ENCODE assay signal across 34 cellular contexts in genomic region chr2:106061971-106062370, GRCh38.
"Had no signal": no experiment of that assay in that cellular context is flagged by ENCODE, and none has a peak within 500 bp of the region (broad histone marks: within the 10 kb centered on the region; RNA-seq: fewer than 3 reads in every experiment).

No MANE protein-coding gene starts in this region.

- ATAC-seq: activated CD8-positive, alpha-beta memory T cell treated with anti-CD3 and anti-CD28 coated beads, Interleukin-2, amount 10 ng/mL, durations not matched to agents 7 days and 5 days; activated CD8-positive, alpha-beta T cell treated with anti-CD3 and anti-CD28 coated beads for 36 hours; activated naive CD4-positive, alpha-beta T cell treated with anti-CD3 and anti-CD28 coated beads, Interleukin-2, amount 50 U/mL, for 72 hours; activated T-cell treated with anti-CD3 and anti-CD28 coated beads, Interleukin-2, amount 50 U/mL, for 4 hours; activated T-cell treated with anti-CD3 and anti-CD28 coated beads, Interleukin-2, amount 50 U/mL, for 72 hours; activated T-helper 17 cell treated with anti-CD3 and anti-CD28 coated beads, Interleukin-2, amount 50 U/mL, for 72 hours; body of pancreas had no signal

- H3K27me3 Mint-ChIP-seq: activated naive CD8-positive, alpha-beta T cell treated with anti-CD3 and anti-CD28 coated beads for 36 hours had no signal

- H3K27ac ChIP-seq: adrenal gland, body of pancreas, brain microvascular endothelial cell, breast epithelium, VCaP had no signal

- H3K4me1 ChIP-seq: breast epithelium had no signal

- H3K36me3 ChIP-seq: adrenal gland, brain microvascular endothelial cell, breast epithelium had no signal

- H3K9me3 ChIP-seq: adrenal gland, body of pancreas, breast epithelium had no signal

- H3K4me3 Mint-ChIP-seq: activated B cell treated with CpG ODN at 0.5 μM for 24 hours; activated CD4-positive, alpha-beta memory T cell treated with anti-CD3 and anti-CD28 coated beads for 36 hours; activated CD4-positive, alpha-beta T cell treated with anti-CD3 and anti-CD28 coated beads, Interleukin-2, amount 10 ng/mL, durations not matched to agents 24 days and 14 days; activated CD8-positive, alpha-beta memory T cell treated with anti-CD3 and anti-CD28 coated beads, Interleukin-2, amount 10 ng/mL, durations not matched to agents 7 days and 5 days; activated CD8-positive, alpha-beta T cell treated with anti-CD3 and anti-CD28 coated beads for 36 hours; activated naive CD4-positive, alpha-beta T cell treated with anti-CD3 and anti-CD28 coated beads for 36 hours; activated naive CD8-positive, alpha-beta T cell treated with anti-CD3 and anti-CD28 coated beads for 36 hours; activated T-cell treated with anti-CD3 and anti-CD28 coated beads, Interleukin-2, amount 50 U/mL, for 4 hours; activated T-cell treated with anti-CD3 and anti-CD28 coated beads, Interleukin-2, amount 50 U/mL, for 72 hours; activated T-helper 1 cell treated with anti-CD3 and anti-CD28 coated beads, Interleukin-12 subunit alpha, Interleukin-12 subunit beta, Interleukin-2, Interleukin-4 antibody, amounts not matched to agents 30 ng/mL and 10 ng/mL and 1 ng/mL, durations not matched to agents 14 hours and 24 hours and 36 hours; activated T-helper 17 cell treated with anti-CD3 and anti-CD28 coated beads, Interleukin-2, amount 50 U/mL, for 72 hours; T-helper 1 cell treated with Interleukin-12 subunit alpha and Interleukin-12 subunit beta and Interleukin-4 antibody, amounts not matched to agents 30 μg/mL and 1 μg/mL, for 36 hours; T-helper 2 cell treated with Interferon-gamma antibody and Interleukin-4, amounts not matched to agents 5 μg/mL and 100 μg/mL, for 36 hours had no signal

- H3K4me3 ChIP-seq: adrenal gland, body of pancreas, breast epithelium had no signal

- H3K27ac Mint-ChIP-seq: activated B cell treated with CpG ODN at 0.5 μM for 24 hours; activated CD4-positive, alpha-beta memory T cell treated with anti-CD3 and anti-CD28 coated beads for 36 hours; activated CD4-positive, alpha-beta T cell treated with anti-CD3 and anti-CD28 coated beads, Interleukin-2, amount 10 ng/mL, durations not matched to agents 24 days and 14 days; activated CD8-positive, alpha-beta memory T cell treated with anti-CD3 and anti-CD28 coated beads, Interleukin-2, amount 10 ng/mL, durations not matched to agents 7 days and 5 days; activated CD8-positive, alpha-beta T cell treated with anti-CD3 and anti-CD28 coated beads for 36 hours; activated naive CD4-positive, alpha-beta T cell treated with anti-CD3 and anti-CD28 coated beads for 36 hours; activated naive CD4-positive, alpha-beta T cell treated with anti-CD3 and anti-CD28 coated beads, Interleukin-2, amount 50 U/mL, for 72 hours; activated naive CD8-positive, alpha-beta T cell treated with anti-CD3 and anti-CD28 coated beads for 36 hours; activated T-cell treated with anti-CD3 and anti-CD28 coated beads, Interleukin-2, amount 50 U/mL, for 72 hours; activated T-helper 1 cell treated with anti-CD3 and anti-CD28 coated beads, Interleukin-12 subunit alpha, Interleukin-12 subunit beta, Interleukin-2, Interleukin-4 antibody, amounts not matched to agents 30 ng/mL and 10 ng/mL and 1 ng/mL, durations not matched to agents 14 hours and 24 hours and 36 hours; activated T-helper 17 cell treated with anti-CD3 and anti-CD28 coated beads, Interleukin-2, amount 50 U/mL, for 72 hours; T-helper 1 cell treated with Interleukin-12 subunit alpha and Interleukin-12 subunit beta and Interleukin-4 antibody, amounts not matched to agents 30 μg/mL and 1 μg/mL, for 36 hours; T-helper 2 cell treated with Interferon-gamma antibody and Interleukin-4, amounts not matched to agents 5 μg/mL and 100 μg/mL, for 36 hours had no signal

- H3K9me3 Mint-ChIP-seq: activated B cell treated with CpG ODN at 0.5 μM for 24 hours; activated CD4-positive, alpha-beta memory T cell treated with anti-CD3 and anti-CD28 coated beads for 36 hours; activated T-helper 17 cell treated with anti-CD3 and anti-CD28 coated beads, Interleukin-2, amount 50 U/mL, for 72 hours; T-helper 1 cell treated with Interleukin-12 subunit alpha and Interleukin-12 subunit beta and Interleukin-4 antibody, amounts not matched to agents 30 μg/mL and 1 μg/mL, for 36 hours had no signal

- DNase-seq: activated B cell treated with CpG ODN at 0.5 μM for 24 hours; activated CD4-positive, alpha-beta memory T cell treated with anti-CD3 and anti-CD28 coated beads for 36 hours; activated CD4-positive, alpha-beta T cell treated with anti-CD3 and anti-CD28 coated beads for 4 hours; activated CD4-positive, alpha-beta T cell treated with anti-CD3 and anti-CD28 coated beads, Interleukin-2, amount 10 ng/mL, durations not matched to agents 24 days and 14 days; activated CD4-positive, alpha-beta T cell treated with anti-CD3 and anti-CD28 coated beads, Interleukin-2, amount 50 U/mL, for 1 hour; activated CD4-positive, alpha-beta T cell treated with anti-CD3 and anti-CD28 coated beads, Interleukin-2, amount 50 U/mL, for 4 hours; activated CD4-positive, CD25-positive, alpha-beta regulatory T cell treated with anti-CD3 and anti-CD28 coated beads, Interleukin-2, amount 50 U/mL, for 72 hours; activated CD8-positive, alpha-beta memory T cell treated with anti-CD3 and anti-CD28 coated beads, Interleukin-2, amount 10 ng/mL, durations not matched to agents 7 days and 5 days; activated CD8-positive, alpha-beta T cell treated with anti-CD3 and anti-CD28 coated beads for 36 hours; activated effector memory CD4-positive, alpha-beta T cell treated with anti-CD3 and anti-CD28 coated beads, Interleukin-2, amount 50 U/mL, for 16 hours; activated gamma-delta T cell treated with Interleukin-2 at 50 U/mL for 16 hours; activated naive CD4-positive, alpha-beta T cell; activated naive CD4-positive, alpha-beta T cell treated with anti-CD3 and anti-CD28 coated beads for 36 hours; activated naive CD4-positive, alpha-beta T cell treated with anti-CD3 and anti-CD28 coated beads, Interleukin-2, amount 50 U/mL, for 16 hours; activated naive CD8-positive, alpha-beta T cell treated with anti-CD3 and anti-CD28 coated beads for 36 hours; activated T-cell treated with anti-CD3 and anti-CD28 coated beads for 4 hours; activated T-cell treated with anti-CD3 and anti-CD28 coated beads, Interleukin-2, amount 50 U/mL, for 1 hour; activated T-cell treated with anti-CD3 and anti-CD28 coated beads, Interleukin-2, amount 50 U/mL, for 4 hours; activated T-cell treated with anti-CD3 and anti-CD28 coated beads, Interleukin-2, amount 50 U/mL, for 72 hours; adrenal gland; amniotic stem cell; body of pancreas; brain microvascular endothelial cell; central memory CD4-positive, alpha-beta T cell; T-helper 1 cell; T-helper 2 cell; T-helper 9 cell had no signal

- H3K36me3 Mint-ChIP-seq: activated CD4-positive, alpha-beta memory T cell treated with anti-CD3 and anti-CD28 coated beads for 36 hours had no signal
